8 cellular contexts compared by ENCODE assay signal in the genomic region with DNA sequence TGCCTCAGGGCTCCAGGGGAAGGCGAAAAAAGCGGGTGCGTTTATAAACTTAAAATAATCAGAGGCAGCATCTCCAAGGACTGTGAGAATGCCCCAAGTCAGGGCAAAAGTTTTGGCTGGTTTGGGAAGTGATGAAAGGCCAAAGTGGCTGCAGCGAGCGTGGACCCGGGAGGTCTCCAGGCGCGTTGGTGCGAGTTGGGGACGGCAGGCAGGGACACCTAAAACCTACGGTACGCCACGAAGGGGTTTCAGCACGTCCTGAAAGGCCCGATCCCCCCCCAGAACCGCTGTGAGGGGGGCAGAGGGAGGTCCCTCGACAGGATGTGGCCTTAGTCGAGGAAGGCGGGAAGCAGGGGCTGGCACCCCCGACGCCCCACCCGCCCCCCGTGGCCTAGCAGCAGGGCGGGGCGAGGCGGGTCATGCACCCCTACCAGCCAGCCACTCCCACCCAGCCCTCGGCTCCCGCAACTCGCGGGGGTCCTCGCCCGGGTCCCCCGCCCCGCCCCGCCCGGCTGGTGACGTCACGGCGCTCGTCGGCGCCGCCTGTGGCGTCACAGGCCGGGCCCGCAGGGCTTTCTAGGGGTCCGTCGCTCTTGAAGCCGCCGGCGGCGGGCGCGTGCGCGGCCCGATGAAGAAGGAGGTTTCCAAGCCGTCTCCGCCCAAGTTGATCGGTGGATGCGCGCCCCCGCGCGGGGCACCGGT. TPM values are rescaled to one million over a fixed set of nuclear protein-coding genes. Genes with fewer than 3 reads are reported as not detected.
A peak's percentile ranks its signal among the peaks of the same experiment; 100 is the strongest.
DNase-seq lines count a peak whose midpoint lies in the region; FAIRE-seq and TF ChIP-seq lines count a peak whose summit lies in the region.

A gene with protein sequence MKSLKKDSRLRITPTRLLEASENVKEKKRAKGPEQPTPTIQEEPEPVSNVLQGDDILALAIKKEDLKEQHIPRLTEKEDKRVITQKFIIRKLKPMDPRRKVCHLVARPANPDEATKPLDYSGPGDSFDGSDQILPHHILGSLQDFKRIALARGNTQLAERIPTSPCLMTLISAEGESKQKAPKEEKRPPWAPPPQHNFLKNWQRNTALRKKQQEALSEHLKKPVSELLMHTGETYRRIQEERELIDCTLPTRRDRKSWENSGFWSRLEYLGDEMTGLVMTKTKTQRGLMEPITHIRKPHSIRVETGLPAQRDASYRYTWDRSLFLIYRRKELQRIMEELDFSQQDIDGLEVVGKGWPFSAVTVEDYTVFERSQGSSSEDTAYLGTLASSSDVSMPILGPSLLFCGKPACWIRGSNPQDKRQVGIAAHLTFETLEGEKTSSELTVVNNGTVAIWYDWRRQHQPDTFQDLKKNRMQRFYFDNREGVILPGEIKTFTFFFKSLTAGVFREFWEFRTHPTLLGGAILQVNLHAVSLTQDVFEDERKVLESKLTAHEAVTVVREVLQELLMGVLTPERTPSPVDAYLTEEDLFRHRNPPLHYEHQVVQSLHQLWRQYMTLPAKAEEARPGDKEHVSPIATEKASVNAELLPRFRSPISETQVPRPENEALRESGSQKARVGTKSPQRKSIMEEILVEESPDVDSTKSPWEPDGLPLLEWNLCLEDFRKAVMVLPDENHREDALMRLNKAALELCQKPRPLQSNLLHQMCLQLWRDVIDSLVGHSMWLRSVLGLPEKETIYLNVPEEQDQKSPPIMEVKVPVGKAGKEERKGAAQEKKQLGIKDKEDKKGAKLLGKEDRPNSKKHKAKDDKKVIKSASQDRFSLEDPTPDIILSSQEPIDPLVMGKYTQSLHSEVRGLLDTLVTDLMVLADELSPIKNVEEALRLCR (plus strand): TSS at position 569 of the 702 bp plus-strand sequence. CDS start 236 bp downstream, outside the sequence.

- TF ChIP-seq CTCF in GM12873 (IDR thresholded peaks at IDR 0.05; ENCODE audit: insufficient read depth, low read depth, low read length, missing control alignments) (peak; percentile 33), cardiac fibroblast (IDR thresholded peaks at IDR 0.05; ENCODE audit: low read depth, low read length) (no peak)

- FAIRE-seq in RCC 7860 (lab: Jason Lieb, UNC): no peak

- DNase-seq in M059J (ENCODE audit: low read depth) (peak; percentile 62), cardiac fibroblast (ENCODE audit: low read depth in 2 of 2) (peak; percentile 77 to 86), inferior parietal cortex (ENCODE audit: extremely low spot score) (peak; percentile 53), smooth muscle cell of the brain vasculature (ENCODE audit: low read depth, low spot score) (peak; percentile 29), COR-L47 (lab: John Stamatoyannopoulos, UW) (no peak), RCC 7860 (ENCODE audit: low spot score) (no peak)
- peak; percentile 63 to 73 (median 65) for DNase-seq in activated CD4-positive, CD25-positive, alpha-beta regulatory T cell (lab: John Stamatoyannopoulos, UW)

- peak within 1 kb of the TSS; percentile 35 to 55 for H3K4me3 ChIP-seq in cardiac fibroblast (replicated peaks in 1 of 2; ENCODE audit: low read depth in 2 of 2, low read length in 2 of 2)

RNA-seq across cellular contexts. Expression of the gene that starts here (rescaled TPM):
- 0.12 TPM in 1 of 2 replicates, not detected in the other for total RNA-seq in M059J (2014; rRNA removed; shearing (Covaris generic))

Comparison
In these comparisons a context has a peak if more than half of its experiments do, and no peak if none do; other contexts are left out.
1. Peak in DNase-seq in M059J; RNA of the gene not detected or under 1 TPM.
2. DNase-seq: peak in activated CD4-positive, CD25-positive, alpha-beta regulatory T cell (4 of 4), cardiac fibroblast (2 of 2), inferior parietal cortex (single experiment) and smooth muscle cell of the brain vasculature (single experiment); none in COR-L47 (single experiment) and RCC 7860 (single experiment).